ENCODE assay signal across 19 cellular contexts in the genomic region with DNA sequence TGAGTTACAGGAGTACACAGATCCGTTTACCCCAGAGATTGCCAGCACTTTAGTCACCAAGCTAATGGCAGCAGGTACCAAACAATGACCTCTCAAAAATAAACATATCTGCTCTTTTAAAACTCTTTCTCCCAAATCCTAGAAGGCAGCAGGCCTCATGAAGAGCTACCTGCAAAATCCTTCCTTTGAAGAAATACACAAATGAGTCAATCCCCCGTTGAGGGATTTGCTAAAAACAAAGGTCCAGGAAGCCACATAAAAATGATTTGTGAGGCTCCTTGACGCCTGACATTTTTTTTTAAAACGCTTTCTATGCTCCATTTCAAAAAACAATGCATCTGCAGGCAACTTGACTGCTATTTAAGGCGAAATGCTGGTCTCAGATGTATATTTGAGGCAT. TPM values are rescaled to one million over a fixed set of nuclear protein-coding genes. Genes with fewer than 3 reads are reported as not detected.
A peak's percentile ranks its signal among the peaks of the same experiment; 100 is the strongest.
DNase-seq lines count a peak whose midpoint lies in the region; ATAC-seq, FAIRE-seq and TF ChIP-seq lines count a peak whose summit lies in the region.
"Had no signal": no experiment of that assay in that cellular context is flagged by ENCODE, and none has a peak within 500 bp of the region (broad histone marks: within the 10 kb centered on the region; RNA-seq: fewer than 3 reads in every experiment).

No MANE protein-coding gene starts in this region.

- in situ Hi-C loops in HepG2 (cut with HindIII; ENCODE audit: extremely low pct_ligation_motif_present, low pct_unique_long_range_greater_than_20kb): no loop called here
- in situ Hi-C loops in K562 (cut with MboI): no loop called here

- DNase-seq in HepG2 (ENCODE audit: low spot score) (no peak), right lobe of liver (no peak), NCI-H187 treated with DMSO at 0.1 percent for 48 hours (lab: John Stamatoyannopoulos, UW) (peak; percentile 11), K562 (ENCODE audit: extremely low read depth in 1 of 4, low spot score in 3 of 4) (no peak), inferior parietal cortex (ENCODE audit: extremely low spot score) (no peak)
- no peak for DNase-seq in activated CD4-positive, alpha-beta memory T cell treated with anti-CD3 and anti-CD28 coated beads for 36 hours
- DNase-seq: Caco-2, DMS79, NCI-H1694, NCI-H524 had no signal

- CTCF ChIA-PET in HepG2 (lab: Yijun Ruan, JAX; ENCODE audit: low intra/inter-chr PET ratio, low total read pairs): no interaction called here
- CTCF ChIA-PET in K562 (lab: Yijun Ruan, JAX; ENCODE audit: low intra/inter-chr PET ratio): no interaction called here
- CTCF ChIA-PET in activated CD4-positive, alpha-beta memory T cell treated with anti-CD3 and anti-CD28 coated beads for 36 hours (lab: Charles Lee): no interaction called here

- intact Hi-C loops in HepG2 (cut with micrococcal nuclease; ENCODE audit: unreplicated experiment): no loop called here
- intact Hi-C loops in right lobe of liver (cut with DNase I): no loop called here
- intact Hi-C loops in K562 (cut with micrococcal nuclease): no loop called here
- intact Hi-C loops in activated CD4-positive, alpha-beta memory T cell treated with anti-CD3 and anti-CD28 coated beads for 36 hours (cut with micrococcal nuclease): no loop called here

- TF ChIP-seq RAD21 in HepG2 (CRISPR knock-in tag; IDR thresholded peaks at IDR 0.05) (no peak), K562 (CRISPR knock-in tag; conservative IDR thresholded peaks at IDR 0.05 in 1 of 2, IDR thresholded peaks at IDR 0.05 in 1 of 2) (no peak)

- H3K79me2 ChIP-seq in HepG2 (ENCODE audit: insufficient read depth, low read length) (no peaks in the 10 kb centered on the region), K562 (ENCODE audit: control insufficient read depth, insufficient read depth, low read length) (no peaks in the 10 kb centered on the region)

- H3K9ac ChIP-seq in HepG2 (ENCODE audit: insufficient read depth, low read depth, low read length): no peak overlapping the region
- H3K9ac ChIP-seq in K562 (ENCODE audit: insufficient read depth in 1 of 2, low read depth in 2 of 2, low read length in 2 of 2): no peak overlapping the region

- BruUV-seq in HepG2 (replicated peaks; lab: Mats Ljungman, UMichigan): no TSS peak
- BruUV-seq in K562 (replicated peaks; lab: Mats Ljungman, UMichigan): no TSS peak

- no peak for TF ChIP-seq CTCF in HepG2 (CRISPR knock-in tag; IDR thresholded peaks at IDR 0.05)
- no peak for TF ChIP-seq CTCF in right lobe of liver (IDR thresholded peaks at IDR 0.05)
- TF ChIP-seq CTCF in K562 (IDR thresholded peaks at IDR 0.05 in 2 of 3, conservative IDR thresholded peaks at IDR 0.05 in 1 of 3; ENCODE audit: insufficient read depth in 2 of 3, low read depth in 1 of 3, low read length in 3 of 3): no peak

- H3K4me3 ChIP-seq in HepG2 (replicated peaks in 1 of 3; ENCODE audit: insufficient read depth in 1 of 3, low read depth in 2 of 3, low read length in 3 of 3) (no peak overlapping the region), right lobe of liver (no peak overlapping the region), K562 (no peak overlapping the region)
- H3K4me3 ChIP-seq: GM12878, SK-N-MC had no signal

- no peaks in the 10 kb centered on the region for H3K36me3 ChIP-seq in HepG2 (replicated peaks in 1 of 2; ENCODE audit: control insufficient read depth in 1 of 2, insufficient read depth in 2 of 2, low read length in 2 of 2)
- no peaks in the 10 kb centered on the region for H3K36me3 ChIP-seq in right lobe of liver
- no peaks in the 10 kb centered on the region for H3K36me3 ChIP-seq in K562 (ENCODE audit: control insufficient read depth, insufficient read depth, low read length)

- no peaks in the 10 kb centered on the region for H3K9me1 ChIP-seq in K562 (ENCODE audit: control insufficient read depth, insufficient read depth, low read length)

- H3K4me2 ChIP-seq in HepG2 (ENCODE audit: low read depth, low read length): peak overlapping the region; percentile 3
- H3K4me2 ChIP-seq in K562 (ENCODE audit: insufficient read depth, low read length): no peak overlapping the region

- TF ChIP-seq EP300 in HepG2 (IDR thresholded peaks at IDR 0.05; ENCODE audit: low read depth in 2 of 2, low read length in 2 of 2) (no peak), HepG2 (CRISPR knock-in tag; IDR thresholded peaks at IDR 0.05; ENCODE audit: borderline replicate concordance) (no peak), K562 (IDR thresholded peaks at IDR 0.05; ENCODE audit: low read length) (no peak)

- H3K9me3 ChIP-seq in HepG2 (ENCODE audit: low read length) (no peaks in the 10 kb centered on the region), right lobe of liver (no peaks in the 10 kb centered on the region), K562 (replicated peaks; ENCODE audit: control insufficient read depth, insufficient read depth, low read depth, low read length) (no peaks in the 10 kb centered on the region)
- H3K9me3 ChIP-seq: Caco-2 had no signal

- WGBS in HepG2 (ENCODE audit: low lambda C conversion rate): 23% methylated on average over 5 of the region's 5 CpGs
- WGBS in right lobe of liver (ENCODE audit: insufficient coverage, low coverage, low lambda C conversion rate, missing lambda C conversion rate): 74% methylated on average over 4 of the region's 5 CpGs
- 0% methylated on average over 5 of the region's 5 CpGs for WGBS in K562 (ENCODE audit: insufficient coverage, low coverage, missing lambda C conversion rate)

- H4K20me1 ChIP-seq in HepG2 (ENCODE audit: insufficient read depth, low read length) (no peaks in the 10 kb centered on the region), K562 (replicated peaks; ENCODE audit: control insufficient read depth, insufficient read depth, low read length) (no peaks in the 10 kb centered on the region)

- POLR2A ChIA-PET in HepG2 (lab: Yijun Ruan, JAX) (no interaction called here), K562 (lab: Yijun Ruan, JAX) (no interaction called here)
- POLR2A ChIA-PET in activated CD4-positive, alpha-beta memory T cell treated with anti-CD3 and anti-CD28 coated beads for 36 hours (lab: Charles Lee): no interaction called here

- peaks cover 2% of the 10 kb centered on the region for H3K27me3 Mint-ChIP-seq in activated CD4-positive, alpha-beta memory T cell treated with anti-CD3 and anti-CD28 coated beads for 36 hours

- H3K4me3 Mint-ChIP-seq in activated CD4-positive, alpha-beta memory T cell treated with anti-CD3 and anti-CD28 coated beads for 36 hours: no peak overlapping the region
- H3K4me3 Mint-ChIP-seq: CD14-positive monocyte had no signal

- no peak overlapping the region for H3K27ac ChIP-seq in HepG2 (ENCODE audit: extremely low read length, insufficient read depth, low read length)
- no peak overlapping the region for H3K27ac ChIP-seq in right lobe of liver
- H3K27ac ChIP-seq in K562 (ENCODE audit: extremely low read depth, low read depth, low read length): no peak overlapping the region
- H3K27ac ChIP-seq: SK-N-MC had no signal

- H3K4me1 ChIP-seq in HepG2 (ENCODE audit: insufficient read depth, low read length) (peaks cover 13% of the 10 kb centered on the region; the same call in 1 of the 2 replicates), right lobe of liver (no peaks in the 10 kb centered on the region), K562 (replicated peaks in 1 of 2; ENCODE audit: control insufficient read depth in 2 of 2, insufficient read depth in 2 of 2, low read length in 2 of 2) (no peaks in the 10 kb centered on the region)
- H3K4me1 ChIP-seq: Caco-2 had no signal

- FAIRE-seq in HepG2 (lab: Jason Lieb, UNC) (no peak), K562 (lab: Jason Lieb, UNC) (no peak)
- FAIRE-seq: GM12878, GM18507 had no signal

- H3K4me1 Mint-ChIP-seq in activated CD4-positive, alpha-beta memory T cell treated with anti-CD3 and anti-CD28 coated beads for 36 hours (ENCODE audit: low read depth): peaks cover 5% of the 10 kb centered on the region

- H3K27ac Mint-ChIP-seq in activated CD4-positive, alpha-beta memory T cell treated with anti-CD3 and anti-CD28 coated beads for 36 hours: no peak overlapping the region
- H3K27ac Mint-ChIP-seq: CD14-positive monocyte had no signal

- H3K9me3 Mint-ChIP-seq in activated CD4-positive, alpha-beta memory T cell treated with anti-CD3 and anti-CD28 coated beads for 36 hours: no peaks in the 10 kb centered on the region

- H3K27me3 ChIP-seq in HepG2 (ENCODE audit: control insufficient read depth in 1 of 2, insufficient read depth in 2 of 2, low read length in 2 of 2) (no peaks in the 10 kb centered on the region), right lobe of liver (no peaks in the 10 kb centered on the region), K562 (ENCODE audit: control insufficient read depth in 2 of 2, insufficient read depth in 2 of 2, low read length in 2 of 2) (peaks cover 4 to 5% of the 10 kb centered on the region in 2 experiments; a peak in 4 of 5 replicates)

- TF ChIP-seq POLR2A in HepG2 (IDR thresholded peaks at IDR 0.05; ENCODE audit: insufficient read depth in 1 of 2, low read depth in 2 of 2, low read length in 2 of 2) (no peak), right lobe of liver (IDR thresholded peaks at IDR 0.05) (no peak), K562 (conservative IDR thresholded peaks at IDR 0.05) (no peak)

- H3K36me3 Mint-ChIP-seq in activated CD4-positive, alpha-beta memory T cell treated with anti-CD3 and anti-CD28 coated beads for 36 hours: no peaks in the 10 kb centered on the region
- H3K36me3 Mint-ChIP-seq: CD14-positive monocyte had no signal

- H2AFZ ChIP-seq in HepG2 (ENCODE audit: low read length) (peak overlapping the region; percentile 20), K562 (ENCODE audit: low read depth, low read length) (no peak overlapping the region)

- ATAC-seq in HepG2: no peak
- ATAC-seq in right lobe of liver: no peak
- no peak for ATAC-seq in K562
- no peak for ATAC-seq in GM21737 (IDR thresholded peaks at IDR 0.05; ENCODE audit: unreplicated experiment)
- no peak for ATAC-seq in GM21619 (IDR thresholded peaks at IDR 0.05; ENCODE audit: unreplicated experiment)
- ATAC-seq: GM12878, Panc1, Right ventricle myocardium inferior had no signal

RNA-seq across cellular contexts. Expression of a gene that starts 58.2 kb away (rescaled TPM):
- total RNA-seq in HepG2 (2016; rRNA removed; fragmentation: Illumina TruSeq; extraction: Trizol) (0.56 TPM in 1 of 2 replicates, not detected in the other), right lobe of liver (not detected), K562 (2014; rRNA removed) (0.23 TPM in 1 of 2 replicates, not detected in the other), K562 (2014; rRNA removed; fragmentation: Illumina TruSeq; extraction: Trizol) (not detected in 2 replicates), K562 (2015; rRNA removed; fragmentation: Illumina TruSeq; extraction: Trizol) (not detected in 2 replicates), K562 (2021) (not detected in 2 replicates)
- total RNA-seq in HepG2 (2016; cell fraction: cytosol; rRNA removed; fragmentation: Illumina TruSeq; extraction: Trizol; ENCODE audit: low read depth): not detected in 2 replicates
- 0.26 TPM in 1 of 2 replicates, not detected in the other for total RNA-seq in HepG2 (2016; cell fraction: insoluble cytoplasmic fraction; rRNA removed; fragmentation: Illumina TruSeq; extraction: Trizol)
- total RNA-seq in HepG2 (2016; cell fraction: membrane; rRNA removed; fragmentation: Illumina TruSeq; extraction: Trizol): 0.24 and 0.34 TPM in 2 replicates
- total RNA-seq in HepG2 (2016; cell fraction: nucleus; rRNA removed; fragmentation: Illumina TruSeq; extraction: Trizol): not detected in 2 replicates
- polyA plus RNA-seq in HepG2 (2011; rRNA removed) (0.09 and 0.21 TPM in 2 replicates), K562 (2011; rRNA removed) (0.29 and 0.34 TPM in 2 replicates), K562 (2014; fragmentation: Illumina TruSeq; extraction: Trizol) (not detected in 2 replicates), K562 (2014; fragmentation: Nextera tagmentation; extraction: Ambion mirVana) (under 1 TPM; 0.13 to 0.23 TPM), K562 (2014; rRNA removed) (0.24 TPM in 1 of 2 replicates, not detected in the other)
- not detected in 2 replicates for polyA plus RNA-seq in HepG2 (2011; cell fraction: cytosol; rRNA removed)
- not detected in 2 replicates for polyA plus RNA-seq in HepG2 (2011; cell fraction: nucleus; rRNA removed)
- 0.53 and 0.59 TPM in 2 replicates for polyA plus RNA-seq in HepG2 (2012)
- 0.18 and 0.19 TPM in 2 replicates for polyA plus RNA-seq in HepG2 (2016; cell fraction: cytosol; fragmentation: Illumina TruSeq; extraction: Trizol; ENCODE audit: low read depth)
- polyA plus RNA-seq in HepG2 (2016; cell fraction: insoluble cytoplasmic fraction; fragmentation: Illumina TruSeq; extraction: Trizol; ENCODE audit: low read depth): not detected in 2 replicates
- 0.26 TPM in 1 of 2 replicates, not detected in the other for polyA plus RNA-seq in HepG2 (2016; cell fraction: membrane; fragmentation: Illumina TruSeq; extraction: Trizol; ENCODE audit: low read depth)
- polyA plus RNA-seq in HepG2 (2016; cell fraction: nucleus; fragmentation: Illumina TruSeq; extraction: Trizol; ENCODE audit: insufficient read depth, low read depth): not detected in 2 replicates
- polyA minus RNA-seq in HepG2 (2011; rRNA and poly(A)+ RNA removed; ENCODE audit: low replicate concordance): not detected in 2 replicates
- not detected in 2 replicates for polyA minus RNA-seq in HepG2 (2011; cell fraction: cytosol; rRNA and poly(A)+ RNA removed)
- polyA minus RNA-seq in HepG2 (2011; cell fraction: nucleus; rRNA and poly(A)+ RNA removed): not detected in 2 replicates
- not detected in 2 replicates for total RNA-seq in K562 (2011; cell fraction: chromatin; rRNA removed; ENCODE audit: low replicate concordance)
- not detected in 2 replicates for total RNA-seq in K562 (2011; cell fraction: nucleolus; rRNA removed)
- not detected in 2 replicates for total RNA-seq in K562 (2011; cell fraction: nucleoplasm; rRNA removed)
- not detected in 2 replicates for polyA plus RNA-seq in K562 (2011; cell fraction: cytosol; rRNA removed)
- polyA plus RNA-seq in K562 (2011; cell fraction: nucleus; rRNA removed): not detected in 2 replicates
- polyA plus RNA-seq in K562 (2012): 0.28 and 0.35 TPM in 2 replicates
- polyA minus RNA-seq in K562 (2011; rRNA and poly(A)+ RNA removed): 0.28 and 1.1 TPM in 2 replicates
- not detected in 2 replicates for polyA minus RNA-seq in K562 (2011; cell fraction: cytosol; rRNA and poly(A)+ RNA removed)
- polyA minus RNA-seq in K562 (2011; cell fraction: nucleus; rRNA and poly(A)+ RNA removed): not detected in 2 replicates
- not detected for total RNA-seq in activated CD4-positive, alpha-beta memory T cell treated with anti-CD3 and anti-CD28 coated beads for 36 hours
- total RNA-seq: A673, Caco-2, GM12878, Right ventricle myocardium inferior had no signal
- polyA plus RNA-seq: CD14-positive monocyte had no signal
